Comparison of ENCODE assay signal across 8 cellular contexts in genomic region chr20:53735536-53736050, GRCh38.
DNase-seq lines count a peak whose midpoint lies in the region; ATAC-seq and TF ChIP-seq lines count a peak whose summit lies in the region.

No MANE protein-coding gene starts in this region.

- H3K27me3 Mint-ChIP-seq in IgD-negative memory B cell, result peaks cover 1% of the 10 kb centered on the region
- no peaks in the 10 kb centered on the region for H3K27me3 Mint-ChIP-seq in activated naive CD8-positive, alpha-beta T cell
- no peaks in the 10 kb centered on the region for H3K27me3 Mint-ChIP-seq in effector memory CD8-positive, alpha-beta T cell

- H3K9me3 ChIP-seq in BLaER1, result peaks cover 16% of the 10 kb centered on the region

- peak overlapping the region; percentile 88 for H3K27ac ChIP-seq in BLaER1

- H3K27ac Mint-ChIP-seq in IgD-negative memory B cell, result peak overlapping the region; percentile 77 to 95 (median 81)
- H3K27ac Mint-ChIP-seq in activated naive CD8-positive, alpha-beta T cell, result peak overlapping the region; percentile 64
- H3K27ac Mint-ChIP-seq in effector memory CD8-positive, alpha-beta T cell, result no peak overlapping the region

- TF ChIP-seq CTCF in GM13976 (IDR thresholded peaks at IDR 0.05; ENCODE audit: borderline replicate concordance, control extremely low read depth, extremely low read depth, insufficient read depth, missing control alignments), result no peak

- no peaks in the 10 kb centered on the region for H3K36me3 Mint-ChIP-seq in IgD-negative memory B cell
- no peaks in the 10 kb centered on the region for H3K36me3 Mint-ChIP-seq in activated naive CD8-positive, alpha-beta T cell
- no peaks in the 10 kb centered on the region for H3K36me3 Mint-ChIP-seq in effector memory CD8-positive, alpha-beta T cell (ENCODE audit: insufficient read depth)

- H3K4me1 Mint-ChIP-seq in IgD-negative memory B cell, result peaks cover 41 to 59% (median 50%) of the 10 kb centered on the region in 3 donors
- H3K4me1 Mint-ChIP-seq in activated naive CD8-positive, alpha-beta T cell (ENCODE audit: low read depth), result peaks cover 47% of the 10 kb centered on the region
- H3K4me1 Mint-ChIP-seq in effector memory CD8-positive, alpha-beta T cell (ENCODE audit: low read depth in 2 of 2), result peaks cover 20 to 22% of the 10 kb centered on the region in 2 donors

- no peaks in the 10 kb centered on the region for H3K36me3 ChIP-seq in BLaER1

- in situ Hi-C loops in GM13976 (cut with MboI; ENCODE audit: low sequenced_read_pairs, unreplicated experiment), result loop anchor here (10.0 kb wide), 1 partner anchor 189 kb away; no protein-coding TSS in a partner anchor

- H3K27me3 ChIP-seq in BLaER1, result no peaks in the 10 kb centered on the region

- peak overlapping the region; percentile 87 for H3K4me2 ChIP-seq in BLaER1

- H4K20me1 ChIP-seq in BLaER1, result no peaks in the 10 kb centered on the region

- H3K4me3 ChIP-seq in BLaER1, result no peak overlapping the region

- peak overlapping the region in 2 of 4 donors; percentile 2 to 8 for H3K4me3 Mint-ChIP-seq in IgD-negative memory B cell
- no peak overlapping the region for H3K4me3 Mint-ChIP-seq in activated naive CD8-positive, alpha-beta T cell
- no peak overlapping the region for H3K4me3 Mint-ChIP-seq in effector memory CD8-positive, alpha-beta T cell

- H3K4me1 ChIP-seq in BLaER1, result peaks cover 80% of the 10 kb centered on the region

- peak overlapping the region; percentile 36; the same call in 1 of the 2 replicates for H3K9ac ChIP-seq in BLaER1

- DNase-seq in kidney tubule cell (ENCODE audit: low spot score), result peak; percentile 93
- no peak for DNase-seq in stimulated activated naive CD4-positive, alpha-beta T cell (lab: John Stamatoyannopoulos, UW)
- DNase-seq in GM13976 (ENCODE audit: low spot score), result no peak
- DNase-seq in effector memory CD8-positive, alpha-beta T cell, result no peak
- no peak for DNase-seq in amygdala (lab: John Stamatoyannopoulos, UW)

- H3K9me3 Mint-ChIP-seq in IgD-negative memory B cell, result peaks cover 0 to 3% (median 0%) of the 10 kb centered on the region in 3 donors
- H3K9me3 Mint-ChIP-seq in activated naive CD8-positive, alpha-beta T cell (ENCODE audit: low read depth), result no peaks in the 10 kb centered on the region
- H3K9me3 Mint-ChIP-seq in effector memory CD8-positive, alpha-beta T cell, result no peaks in the 10 kb centered on the region

- ATAC-seq in effector memory CD8-positive, alpha-beta T cell (replicated peaks), result no peak

Comparison
In these comparisons a context has a peak if more than half of its experiments do, and no peak if none do; other contexts are left out.
1. H3K27ac Mint-ChIP-seq: peak in IgD-negative memory B cell (3 of 3) and activated naive CD8-positive, alpha-beta T cell (single experiment); none in effector memory CD8-positive, alpha-beta T cell (0 of 2).